Comparison of ENCODE assay signal across 1 cellular context in the genomic region with DNA sequence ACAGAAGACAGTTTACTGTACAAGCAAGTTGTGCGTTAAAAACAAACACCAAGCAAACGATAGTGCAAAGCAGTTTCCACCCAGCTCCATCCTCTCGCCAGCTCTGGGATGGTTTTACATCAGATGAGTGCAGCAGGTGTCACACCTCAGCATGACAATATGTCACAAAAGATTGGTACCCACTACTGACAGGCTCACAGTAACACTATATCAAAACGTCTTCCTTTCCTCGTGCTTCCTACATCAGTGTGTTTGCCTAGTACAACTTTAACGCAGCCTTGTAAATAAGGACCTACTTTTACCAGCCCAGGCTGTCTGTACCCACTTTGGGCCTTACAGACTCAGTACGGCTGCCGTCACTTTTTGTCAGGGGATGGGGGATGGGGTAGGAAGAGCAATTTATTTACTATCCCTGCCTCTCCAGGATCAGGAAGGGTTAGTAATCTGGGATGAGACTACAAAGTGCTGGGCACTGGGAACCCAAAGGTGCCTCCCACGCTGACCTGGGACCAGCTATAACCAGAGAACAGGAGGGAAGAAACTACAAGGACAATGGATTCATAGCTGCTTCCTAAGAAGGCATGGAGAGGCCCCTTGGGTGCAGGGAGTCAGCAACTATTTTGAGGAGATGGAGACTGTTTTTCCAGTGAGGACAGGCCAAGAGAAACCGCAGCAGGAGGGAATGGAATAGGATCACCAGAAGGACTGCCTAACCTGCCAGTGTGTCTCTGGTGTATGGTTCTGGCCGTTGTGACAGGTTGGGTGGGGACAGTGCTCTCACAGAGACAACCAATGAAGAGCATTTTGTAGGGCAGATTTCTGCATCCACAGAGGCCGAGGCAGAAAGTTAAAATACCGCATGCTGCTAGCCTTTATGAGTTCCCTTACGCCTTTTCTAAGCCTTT.
TF ChIP-seq lines count a peak whose summit lies in the region.

No MANE protein-coding gene starts in this region.

TF ChIP-seq in H1, 55 proteins besides CTCF, POLR2A, EP300 and RAD21 (continued from another document):
- no peak for TF ChIP-seq EZH2 (IDR thresholded peaks at IDR 0.05; ENCODE audit: low read depth, low read length, severe bottlenecking)
- no peak for TF ChIP-seq BACH1 (IDR thresholded peaks at IDR 0.05; ENCODE audit: low read length)
- no peak for TF ChIP-seq HDAC2 (IDR thresholded peaks at IDR 0.05; ENCODE audit: borderline replicate concordance in 1 of 2, low read depth in 2 of 2, low read length in 2 of 2)
- TF ChIP-seq CHD1 (IDR thresholded peaks at IDR 0.05; ENCODE audit: low read depth, low read length), result no peak
- TF ChIP-seq KDM1A (IDR thresholded peaks at IDR 0.05; ENCODE audit: borderline replicate concordance, low read length), result no peak
